Comparison of ENCODE assay signal across 8 cellular contexts in the genomic region with DNA sequence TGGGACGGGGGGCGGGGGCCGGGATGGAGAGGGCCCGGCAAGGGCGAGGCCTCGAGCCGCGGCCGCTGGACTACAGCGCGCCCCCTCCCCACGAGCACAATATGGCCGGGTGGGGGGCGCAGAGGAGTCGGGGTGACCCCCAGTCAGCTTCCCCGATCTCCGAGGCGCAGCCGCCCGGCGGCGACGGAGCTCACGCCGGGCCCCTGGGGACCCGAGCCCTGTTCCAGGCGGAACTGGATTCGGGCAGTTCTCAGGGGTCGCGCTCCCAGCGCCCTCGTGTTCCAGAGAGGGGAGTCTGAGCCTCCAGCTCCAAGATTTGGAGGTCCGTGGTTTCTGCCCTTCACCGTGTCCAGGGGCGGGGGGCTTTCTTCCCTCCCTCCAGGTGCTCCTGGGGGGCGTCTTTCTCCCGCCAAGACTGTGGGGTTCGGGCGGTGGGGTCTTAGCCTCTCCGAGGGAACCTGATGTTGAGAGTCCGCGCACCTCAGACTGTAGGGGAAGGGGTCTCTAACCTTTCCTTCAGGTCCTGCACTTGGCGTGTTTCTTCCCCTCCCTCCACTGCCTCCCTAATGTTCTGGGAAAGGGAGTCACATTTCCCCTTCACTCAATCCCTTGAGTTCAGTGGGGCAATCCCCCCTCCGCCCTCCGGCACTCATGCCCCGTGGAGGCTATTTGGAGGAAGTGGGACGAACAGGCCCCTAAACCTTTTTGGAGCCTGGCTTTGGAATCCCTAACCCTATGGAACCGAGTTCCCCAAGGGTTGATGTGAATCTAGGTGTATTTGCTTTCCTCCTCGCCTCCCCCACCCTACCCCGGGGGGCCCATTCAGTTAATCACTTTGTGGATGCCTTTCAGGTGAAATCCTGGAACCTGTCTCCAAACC. TPM values are rescaled to one million over a fixed set of nuclear protein-coding genes. Genes with fewer than 3 reads are reported as not detected.
A peak's percentile ranks its signal among the peaks of the same experiment; 100 is the strongest.
DNase-seq lines count a peak whose midpoint lies in the region; ATAC-seq, FAIRE-seq and TF ChIP-seq lines count a peak whose summit lies in the region.

No MANE protein-coding gene starts in this region.

- H3K4me1 Mint-ChIP-seq in CD8-positive, alpha-beta memory T cell, result peaks cover 28 to 48% (median 40%) of the 10 kb centered on the region in 3 donors
- H3K4me1 Mint-ChIP-seq in activated CD8-positive, alpha-beta T cell treated with anti-CD3 and anti-CD28 coated beads, Interleukin-2, amount 10 ng/mL, durations not matched to agents 7 days and 5 days (ENCODE audit: low read depth), result peaks cover 27% of the 10 kb centered on the region

- peaks cover 4 to 5% of the 10 kb centered on the region in 2 donors for H3K27me3 Mint-ChIP-seq in CD8-positive, alpha-beta memory T cell
- H3K27me3 Mint-ChIP-seq in activated CD8-positive, alpha-beta T cell treated with anti-CD3 and anti-CD28 coated beads, Interleukin-2, amount 10 ng/mL, durations not matched to agents 7 days and 5 days (ENCODE audit: low read depth), result peaks cover 25% of the 10 kb centered on the region

- peak; percentile 24 for ATAC-seq in HG02759 (IDR thresholded peaks at IDR 0.05; ENCODE audit: unreplicated experiment)
- no peak for ATAC-seq in activated CD8-positive, alpha-beta T cell treated with anti-CD3 and anti-CD28 coated beads, Interleukin-2, amount 10 ng/mL, durations not matched to agents 7 days and 5 days

- no peaks in the 10 kb centered on the region for H3K9me3 ChIP-seq in CD8-positive, alpha-beta memory T cell (ENCODE audit: low read length)
- H3K9me3 ChIP-seq in ovary, result no peaks in the 10 kb centered on the region

- peaks cover 0 to 4% (median 0%) of the 10 kb centered on the region in 3 donors for H3K36me3 Mint-ChIP-seq in CD8-positive, alpha-beta memory T cell
- no peaks in the 10 kb centered on the region for H3K36me3 Mint-ChIP-seq in activated CD8-positive, alpha-beta T cell treated with anti-CD3 and anti-CD28 coated beads, Interleukin-2, amount 10 ng/mL, durations not matched to agents 7 days and 5 days (ENCODE audit: low read depth)

- POLR2A ChIA-PET in CD8-positive, alpha-beta memory T cell (lab: Charles Lee), result interaction anchor here (0.6 to 1.3 kb wide), 4 partner anchors 10 to 131 kb away, joined by 3 read pairs; no protein-coding TSS in a partner anchor
- POLR2A ChIA-PET in activated CD8-positive, alpha-beta T cell treated with anti-CD3 and anti-CD28 coated beads, Interleukin-2, amount 10 ng/mL, durations not matched to agents 7 days and 5 days (lab: Charles Lee), result no interaction called here

- H3K4me3 Mint-ChIP-seq in CD8-positive, alpha-beta memory T cell, result peak overlapping the region; percentile 60 to 86 (median 77)
- peak overlapping the region; percentile 62 for H3K4me3 Mint-ChIP-seq in activated CD8-positive, alpha-beta T cell treated with anti-CD3 and anti-CD28 coated beads, Interleukin-2, amount 10 ng/mL, durations not matched to agents 7 days and 5 days

- WGBS in ovary, 3 donors, result 2 to 4% (median 3%) methylated on average over 17 to 50 of the region's 50 CpGs

- DNase-seq in CD8-positive, alpha-beta memory T cell, result no peak
- no peak for DNase-seq in activated CD8-positive, alpha-beta T cell treated with anti-CD3 and anti-CD28 coated beads, Interleukin-2, amount 10 ng/mL, durations not matched to agents 7 days and 5 days
- DNase-seq in globus pallidus (ENCODE audit: low spot score), result peak; percentile 29
- DNase-seq in ovary, result peak; percentile 23 to 70 (median 51)
- no peak for DNase-seq in GM19239 (ENCODE audit: insufficient read length, low spot score)
- no peak for DNase-seq in central memory CD4-positive, alpha-beta T cell
- no peak for DNase-seq in foreskin melanocyte

- H3K4me1 ChIP-seq in CD8-positive, alpha-beta memory T cell (ENCODE audit: insufficient read depth, low read length), result peaks cover 28% of the 10 kb centered on the region
- peaks cover 7% of the 10 kb centered on the region for H3K4me1 ChIP-seq in ovary (ENCODE audit: insufficient read depth)

- H3K27ac Mint-ChIP-seq in CD8-positive, alpha-beta memory T cell, result peak overlapping the region in 5 of 8 donors; percentile 40 to 81 (median 74)
- no peak overlapping the region for H3K27ac Mint-ChIP-seq in activated CD8-positive, alpha-beta T cell treated with anti-CD3 and anti-CD28 coated beads, Interleukin-2, amount 10 ng/mL, durations not matched to agents 7 days and 5 days

- H3K27ac ChIP-seq in CD8-positive, alpha-beta memory T cell (ENCODE audit: low read depth, low read length), result peak overlapping the region; percentile 57
- peak overlapping the region; percentile 14 to 28 for H3K27ac ChIP-seq in ovary

- H3K9me3 Mint-ChIP-seq in CD8-positive, alpha-beta memory T cell, result no peaks in the 10 kb centered on the region
- H3K9me3 Mint-ChIP-seq in activated CD8-positive, alpha-beta T cell treated with anti-CD3 and anti-CD28 coated beads, Interleukin-2, amount 10 ng/mL, durations not matched to agents 7 days and 5 days (ENCODE audit: insufficient read depth), result no peaks in the 10 kb centered on the region

- no peak for TF ChIP-seq EP300 in ovary (IDR thresholded peaks at IDR 0.05)

- H3K4me3 ChIP-seq in CD8-positive, alpha-beta memory T cell (ENCODE audit: low read length), result peak overlapping the region; percentile 78
- H3K4me3 ChIP-seq in ovary, result peak overlapping the region; percentile 98

- no peak for TF ChIP-seq POLR2A in ovary (IDR thresholded peaks at IDR 0.05)

- intact Hi-C loops in ovary (cut with DNase I), result no loop called here

- no peak for FAIRE-seq in GM19239 (lab: Jason Lieb, UNC)

- CTCF ChIA-PET in CD8-positive, alpha-beta memory T cell (lab: Charles Lee), result no interaction called here
- CTCF ChIA-PET in activated CD8-positive, alpha-beta T cell treated with anti-CD3 and anti-CD28 coated beads, Interleukin-2, amount 10 ng/mL, durations not matched to agents 7 days and 5 days (lab: Charles Lee), result interaction anchor here (1.0 to 4.1 kb wide), 3 partner anchors 19 to 73 kb away, joined by 3 to 23 read pairs (median 4); no protein-coding TSS in a partner anchor

- no peaks in the 10 kb centered on the region for H3K36me3 ChIP-seq in CD8-positive, alpha-beta memory T cell (ENCODE audit: insufficient read depth, low read length)
- H3K36me3 ChIP-seq in ovary, result no peaks in the 10 kb centered on the region

- no peaks in the 10 kb centered on the region for H3K27me3 ChIP-seq in CD8-positive, alpha-beta memory T cell (ENCODE audit: insufficient read depth, low read length, poor library complexity, severe bottlenecking)
- no peaks in the 10 kb centered on the region for H3K27me3 ChIP-seq in ovary

- no peak for TF ChIP-seq CTCF in ovary (IDR thresholded peaks at IDR 0.05)

RNA-seq across cellular contexts. Expression of gene ACVR1B, which starts 0.6 kb away (rescaled TPM):
- total RNA-seq in CD8-positive, alpha-beta memory T cell, result 1 to 10 TPM; 7.8 to 8.7 TPM
- polyA plus RNA-seq in CD8-positive, alpha-beta memory T cell, result 1.3 TPM
- 1 to 10 TPM; 7.8 to 8.8 TPM for total RNA-seq in activated CD8-positive, alpha-beta T cell treated with anti-CD3 and anti-CD28 coated beads, Interleukin-2, amount 10 ng/mL, durations not matched to agents 7 days and 5 days
- 10 to 100 TPM in 6 of 7 donors, 1 to 10 TPM in 1; 6.9 to 27.3 (median 19.1) TPM for total RNA-seq in ovary
- polyA plus RNA-seq in ovary, result 10 to 100 TPM in 1 of 2 donors, 1 to 10 TPM in 1; 9.7 to 23.0 TPM

RNA-seq across cellular contexts. Expression of gene ACVRL1, which starts 44.8 kb away (rescaled TPM):
- under 1 TPM in 1 of 2 experiments, not detected in 1; 0.07 TPM for total RNA-seq in CD8-positive, alpha-beta memory T cell
- not detected for polyA plus RNA-seq in CD8-positive, alpha-beta memory T cell
- not detected for total RNA-seq in activated CD8-positive, alpha-beta T cell treated with anti-CD3 and anti-CD28 coated beads, Interleukin-2, amount 10 ng/mL, durations not matched to agents 7 days and 5 days
- 10 to 100 TPM in 5 of 7 donors, 1 to 10 TPM in 2; 5.7 to 17.6 (median 15.6) TPM for total RNA-seq in ovary
- 10 to 100 TPM in 1 of 2 donors, 1 to 10 TPM in 1; 8.0 to 11.1 TPM for polyA plus RNA-seq in ovary

RNA-seq across cellular contexts. Expression of gene TAMALIN, which starts 54.7 kb away (rescaled TPM):
- total RNA-seq in CD8-positive, alpha-beta memory T cell, result 1 to 10 TPM; 7.3 to 8.4 TPM
- polyA plus RNA-seq in CD8-positive, alpha-beta memory T cell, result 1.4 TPM
- total RNA-seq in activated CD8-positive, alpha-beta T cell treated with anti-CD3 and anti-CD28 coated beads, Interleukin-2, amount 10 ng/mL, durations not matched to agents 7 days and 5 days, result 10 to 100 TPM; 11.0 to 12.5 TPM
- total RNA-seq in ovary, result 10 to 100 TPM; 20.8 to 84.1 (median 38.6) TPM
- 10 to 100 TPM; 16.8 to 21.8 TPM for polyA plus RNA-seq in ovary

Comparison
In these comparisons a context has a peak if more than half of its experiments do, and no peak if none do; other contexts are left out.
1. DNase-seq: peak in globus pallidus (single experiment) and ovary (5 of 5); none in CD8-positive, alpha-beta memory T cell (0 of 5), activated CD8-positive, alpha-beta T cell treated with anti-CD3 and anti-CD28 coated beads, Interleukin-2, amount 10 ng/mL, durations not matched to agents 7 days and 5 days (single experiment), GM19239 (single experiment), central memory CD4-positive, alpha-beta T cell (single experiment) and foreskin melanocyte (single experiment).
2. RNA of gene ACVRL1, which starts 44.8 kb away (total RNA-seq): 5.7 to 17.6 TPM in ovary; 0.07 TPM in CD8-positive, alpha-beta memory T cell and not detected in activated CD8-positive, alpha-beta T cell treated with anti-CD3 and anti-CD28 coated beads, Interleukin-2, amount 10 ng/mL, durations not matched to agents 7 days and 5 days; every median in the first group is over 4 times any median in the second.